ENCODE assay signal across 27 cellular contexts in the genomic region with DNA sequence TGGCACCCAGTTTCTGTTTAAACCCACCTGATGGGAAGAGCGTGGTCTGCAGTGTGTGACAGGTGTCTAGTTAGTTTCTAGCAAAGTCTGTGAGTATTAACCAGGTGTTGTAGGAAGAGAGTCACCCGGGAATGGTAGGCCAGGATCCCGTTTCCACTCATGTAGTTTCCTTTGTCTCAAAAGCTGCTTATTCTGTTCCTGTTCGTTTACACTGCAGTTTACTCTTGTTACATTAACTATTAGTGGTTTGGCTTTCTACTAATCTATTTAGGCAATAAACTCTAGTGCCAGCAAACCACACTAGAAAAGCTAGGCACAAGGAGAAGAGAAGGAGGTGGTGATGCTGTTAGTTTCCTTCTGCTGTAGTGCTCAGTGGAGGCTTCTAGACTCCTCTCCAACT. TPM values are rescaled to one million over a fixed set of nuclear protein-coding genes. Genes with fewer than 3 reads are reported as not detected.
"Had no signal": no experiment of that assay in that cellular context is flagged by ENCODE, and none has a peak within 500 bp of the region (broad histone marks: within the 10 kb centered on the region; RNA-seq: fewer than 3 reads in every experiment).

No MANE protein-coding gene starts in this region.

- H3K4me3 Mint-ChIP-seq: activated CD4-positive, alpha-beta T cell treated with anti-CD3 and anti-CD28 coated beads for 36 hours; activated naive CD8-positive, alpha-beta T cell treated with anti-CD3 and anti-CD28 coated beads for 36 hours; activated T-cell treated with anti-CD3 and anti-CD28 coated beads, Interleukin-2, amount 50 U/mL, for 72 hours; natural killer cell treated with Interleukin-12 subunit alpha and Interleukin-12 subunit beta and Interleukin-15 and Interleukin-18, amount 100 ng/mL, for 72 hours; T-helper 2 cell treated with Interferon-gamma antibody and Interleukin-4, amounts not matched to agents 5 μg/mL and 100 μg/mL, for 36 hours had no signal

- H3K27me3 Mint-ChIP-seq: activated CD4-positive, alpha-beta T cell treated with anti-CD3 and anti-CD28 coated beads for 36 hours; activated naive CD8-positive, alpha-beta T cell treated with anti-CD3 and anti-CD28 coated beads for 36 hours; natural killer cell treated with Interleukin-12 subunit alpha and Interleukin-12 subunit beta and Interleukin-15 and Interleukin-18, amount 100 ng/mL, for 72 hours had no signal

- ATAC-seq: activated CD4-positive, alpha-beta T cell treated with anti-CD3 and anti-CD28 coated beads for 36 hours; activated T-cell treated with anti-CD3 and anti-CD28 coated beads, Interleukin-2, amount 50 U/mL, for 72 hours; body of pancreas; natural killer cell treated with Interleukin-12 subunit alpha and Interleukin-12 subunit beta and Interleukin-15 and Interleukin-18, amount 100 ng/mL, for 72 hours; right lobe of liver; stimulated activated naive CD8-positive, alpha-beta T cell treated with anti-CD3 and anti-CD28 coated beads, Interleukin-15, Interleukin-2, amounts not matched to agents 100 U/mL and 50 U/mL, for 24 hours had no signal

- H3K4me1 Mint-ChIP-seq: activated CD4-positive, alpha-beta T cell treated with anti-CD3 and anti-CD28 coated beads for 36 hours; activated naive CD8-positive, alpha-beta T cell treated with anti-CD3 and anti-CD28 coated beads for 36 hours had no signal

- DNase-seq: activated CD4-positive, alpha-beta T cell treated with anti-CD3 and anti-CD28 coated beads for 36 hours; activated CD4-positive, CD25-positive, alpha-beta regulatory T cell; activated naive CD4-positive, alpha-beta T cell; activated naive CD8-positive, alpha-beta T cell treated with anti-CD3 and anti-CD28 coated beads for 36 hours; activated T-cell treated with anti-CD3 and anti-CD28 coated beads for 4 hours; activated T-cell treated with anti-CD3 and anti-CD28 coated beads, Interleukin-2, amount 50 U/mL, for 72 hours; adrenal gland; aorta; body of pancreas; cerebellar nuclear complex; colonic mucosa; effector CD8-positive, alpha-beta T cell; left ventricle myocardium inferior; mesendoderm; right lobe of liver; stimulated activated CD4-positive, alpha-beta T cell treated with anti-CD3 and anti-CD28 coated beads, Interleukin-2, amount 100 ng/mL, for 48 hours; stimulated activated naive CD8-positive, alpha-beta T cell treated with anti-CD3 and anti-CD28 coated beads, Interleukin-15, Interleukin-2, amounts not matched to agents 100 U/mL and 50 U/mL, for 24 hours; testis; transverse colon had no signal

- H3K27ac Mint-ChIP-seq: activated CD4-positive, alpha-beta T cell treated with anti-CD3 and anti-CD28 coated beads for 36 hours; activated naive CD8-positive, alpha-beta T cell treated with anti-CD3 and anti-CD28 coated beads for 36 hours; natural killer cell treated with Interleukin-12 subunit alpha and Interleukin-12 subunit beta and Interleukin-15 and Interleukin-18, amount 100 ng/mL, for 72 hours; T-helper 2 cell treated with Interferon-gamma antibody and Interleukin-4, amounts not matched to agents 5 μg/mL and 100 μg/mL, for 36 hours had no signal

- H3K9me3 Mint-ChIP-seq: activated naive CD8-positive, alpha-beta T cell treated with anti-CD3 and anti-CD28 coated beads for 36 hours; activated T-cell treated with anti-CD3 and anti-CD28 coated beads, Interleukin-2, amount 50 U/mL, for 72 hours; natural killer cell treated with Interleukin-12 subunit alpha and Interleukin-12 subunit beta and Interleukin-15 and Interleukin-18, amount 100 ng/mL, for 72 hours; T-helper 2 cell treated with Interferon-gamma antibody and Interleukin-4, amounts not matched to agents 5 μg/mL and 100 μg/mL, for 36 hours had no signal

RNA-seq across cellular contexts. Expression of gene SERINC4, which starts 59.5 kb away (rescaled TPM):
- total RNA-seq: adrenal gland, aorta, body of pancreas, dermis microvascular lymphatic vessel endothelial cell, mononuclear cell, myocyte, osteoblast, posterior vena cava, transverse colon, urinary bladder had no signal
